Comparison of ENCODE assay signal across 10 cellular contexts in the genomic region with DNA sequence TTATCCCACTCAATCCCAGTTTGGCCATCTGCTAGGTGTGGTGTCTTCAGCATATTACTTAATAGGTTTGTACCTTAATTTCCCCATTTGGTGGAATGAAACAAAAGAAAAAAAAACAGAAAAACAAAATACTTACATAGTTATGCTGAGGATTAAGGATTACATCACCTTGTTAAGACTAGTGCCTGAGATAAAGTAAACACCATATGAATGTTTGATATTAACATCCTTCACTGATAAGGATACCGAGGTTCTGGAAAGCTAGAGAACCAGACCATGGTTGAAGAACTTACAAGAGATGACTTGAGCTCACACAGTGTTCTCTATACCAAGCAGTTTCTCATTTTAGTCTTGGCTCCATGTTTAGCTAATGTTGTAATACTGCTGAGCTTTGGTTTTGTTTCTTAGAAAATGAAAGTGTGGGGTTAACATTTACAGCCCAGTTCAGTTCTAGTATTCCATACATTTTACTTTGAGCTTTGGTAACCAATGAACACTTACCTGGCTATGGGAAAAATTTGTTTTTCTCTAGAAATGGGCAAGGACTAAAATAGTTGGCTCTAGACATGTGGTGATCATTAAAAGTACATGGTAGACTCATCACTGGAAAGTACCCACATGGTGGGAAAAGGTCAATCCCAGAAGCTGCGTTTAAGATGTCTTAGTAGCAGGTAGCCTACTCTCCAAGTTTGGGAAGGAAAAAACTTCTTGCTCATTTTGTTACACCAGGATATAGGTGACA. TPM values are rescaled to one million over a fixed set of nuclear protein-coding genes. Genes with fewer than 3 reads are reported as not detected.
DNase-seq lines count a peak whose midpoint lies in the region; ATAC-seq, FAIRE-seq and TF ChIP-seq lines count a peak whose summit lies in the region.
"Had no signal": no experiment of that assay in that cellular context is flagged by ENCODE, and none has a peak within 500 bp of the region (broad histone marks: within the 10 kb centered on the region; RNA-seq: fewer than 3 reads in every experiment).

No MANE protein-coding gene starts in this region.

- no peaks in the 10 kb centered on the region for H3K9me3 Mint-ChIP-seq in activated CD4-positive, alpha-beta T cell treated with anti-CD3 and anti-CD28 coated beads for 36 hours (ENCODE audit: low read depth)
- H3K9me3 Mint-ChIP-seq in astrocyte (ENCODE audit: unreplicated experiment) = no peaks in the 10 kb centered on the region

- 55 to 66% (median 61%) methylated on average over 2 of the region's 2 CpGs for WGBS in stomach, 5 donors

- no peaks in the 10 kb centered on the region for H3K27me3 Mint-ChIP-seq in activated CD4-positive, alpha-beta T cell treated with anti-CD3 and anti-CD28 coated beads for 36 hours
- no peaks in the 10 kb centered on the region for H3K27me3 Mint-ChIP-seq in astrocyte (ENCODE audit: low read depth, unreplicated experiment)

- no peak overlapping the region for H2AFZ ChIP-seq in astrocyte (ENCODE audit: low read depth, low read length)

- no peak for TF ChIP-seq EP300 in stomach (IDR thresholded peaks at IDR 0.05)

- H3K27ac ChIP-seq in astrocyte (ENCODE audit: low read depth, low read length) = no peak overlapping the region
- peak overlapping the region in 4 of 5 donors; percentile 35 to 72 (median 52) for H3K27ac ChIP-seq in stomach

- H3K27ac Mint-ChIP-seq in activated CD4-positive, alpha-beta T cell treated with anti-CD3 and anti-CD28 coated beads for 36 hours = peak overlapping the region; percentile 24
- peak overlapping the region; percentile 69 for H3K27ac Mint-ChIP-seq in astrocyte (ENCODE audit: unreplicated experiment)

- POLR2A ChIA-PET in activated CD4-positive, alpha-beta T cell treated with anti-CD3 and anti-CD28 coated beads for 36 hours (lab: Charles Lee) = no interaction called here

- no peak for DNase-seq in activated CD4-positive, alpha-beta T cell treated with anti-CD3 and anti-CD28 coated beads for 36 hours
- DNase-seq in activated CD4-positive, alpha-beta T cell treated with anti-CD3 and anti-CD28 coated beads for 4 hours = no peak
- DNase-seq in astrocyte (ENCODE audit: low read depth) (no peak), stomach (no peak), NAMALWA (ENCODE audit: low spot score) (no peak), amniotic stem cell (lab: John Stamatoyannopoulos, UW) (no peak), SKM-1 treated with dmso at 0.1 percent for 144 hours (lab: John Stamatoyannopoulos, UW; ENCODE audit: unreplicated experiment) (no peak)
- DNase-seq: activated CD4-positive, alpha-beta T cell treated with anti-CD3 and anti-CD28 coated beads, Interleukin-2, amount 50 U/mL, for 4 hours; NCI-H2171 had no signal

- peak overlapping the region; percentile 25 for H3K4me2 ChIP-seq in astrocyte (ENCODE audit: low read length)

- no peaks in the 10 kb centered on the region for H4K20me1 ChIP-seq in astrocyte (ENCODE audit: insufficient read depth, low read length)

- no peak for TF ChIP-seq CTCF in astrocyte (IDR thresholded peaks at IDR 0.05; ENCODE audit: insufficient read depth, low read depth, low read length)
- TF ChIP-seq CTCF in stomach (IDR thresholded peaks at IDR 0.05) = no peak

- intact Hi-C loops in activated CD4-positive, alpha-beta T cell treated with anti-CD3 and anti-CD28 coated beads for 36 hours (cut with DNase I, micrococcal nuclease) = no loop called here
- intact Hi-C loops in stomach (cut with DNase I; ENCODE audit: low total_unique reads) = no loop called here

- peak; percentile 13 for FAIRE-seq in astrocyte (lab: Jason Lieb, UNC)

- no peak overlapping the region for H3K4me3 Mint-ChIP-seq in activated CD4-positive, alpha-beta T cell treated with anti-CD3 and anti-CD28 coated beads for 36 hours
- H3K4me3 Mint-ChIP-seq in astrocyte (ENCODE audit: unreplicated experiment) = peak overlapping the region; percentile 2

- H3K9ac ChIP-seq in astrocyte (ENCODE audit: low read length) = no peak overlapping the region

- peaks cover 20% of the 10 kb centered on the region for H3K4me1 ChIP-seq in astrocyte (ENCODE audit: insufficient read depth, low read length)
- peaks cover 13 to 45% (median 32%) of the 10 kb centered on the region in 4 donors for H3K4me1 ChIP-seq in stomach

- no peak for TF ChIP-seq POLR2A in stomach (IDR thresholded peaks at IDR 0.05)

- CTCF ChIA-PET in activated CD4-positive, alpha-beta T cell treated with anti-CD3 and anti-CD28 coated beads for 36 hours (lab: Charles Lee) = interaction anchor here (0.7 kb wide), 1 partner anchor 822 kb away, joined by 3 read pairs; no protein-coding TSS in a partner anchor

- no peaks in the 10 kb centered on the region for H3K79me2 ChIP-seq in astrocyte (ENCODE audit: insufficient read depth, low read length)

- no peak for ATAC-seq in activated CD4-positive, alpha-beta T cell treated with anti-CD3 and anti-CD28 coated beads for 36 hours
- peak; percentile 25 for ATAC-seq in HG03097 (IDR thresholded peaks at IDR 0.05; ENCODE audit: low FRiP score, unreplicated experiment)

- H3K4me1 Mint-ChIP-seq in activated CD4-positive, alpha-beta T cell treated with anti-CD3 and anti-CD28 coated beads for 36 hours = peaks cover 15% of the 10 kb centered on the region
- H3K4me1 Mint-ChIP-seq in astrocyte (ENCODE audit: low read depth, unreplicated experiment) = peaks cover 26% of the 10 kb centered on the region

- H3K4me3 ChIP-seq in astrocyte (ENCODE audit: insufficient read depth, low read depth, low read length) (no peak overlapping the region), stomach (no peak overlapping the region)

- H3K27me3 ChIP-seq in astrocyte (ENCODE audit: insufficient read depth, low read length) (no peaks in the 10 kb centered on the region), stomach (no peaks in the 10 kb centered on the region)

- H3K36me3 ChIP-seq in astrocyte (ENCODE audit: insufficient read depth, low read length) (no peaks in the 10 kb centered on the region), stomach (no peaks in the 10 kb centered on the region)

- H3K9me3 ChIP-seq in astrocyte (ENCODE audit: insufficient read depth, low read depth, low read length) (no peaks in the 10 kb centered on the region), stomach (no peaks in the 10 kb centered on the region)

- no peaks in the 10 kb centered on the region for H3K36me3 Mint-ChIP-seq in activated CD4-positive, alpha-beta T cell treated with anti-CD3 and anti-CD28 coated beads for 36 hours (ENCODE audit: low read depth)
- H3K36me3 Mint-ChIP-seq in astrocyte (ENCODE audit: low read depth, unreplicated experiment) = no peaks in the 10 kb centered on the region

RNA-seq across cellular contexts. Expression of a gene that starts 5.8 kb away (rescaled TPM):
- total RNA-seq in activated CD4-positive, alpha-beta T cell treated with anti-CD3 and anti-CD28 coated beads for 36 hours = 10 to 100 TPM; 31.6 to 32.6 TPM
- total RNA-seq in astrocyte (27.5 and 29.0 TPM in 2 replicates), stomach (100 to 1,000 TPM in 2 of 5 donors, 10 to 100 TPM in 2, 1 to 10 TPM in 1; 8.1 to 254 (median 58.1) TPM)
- polyA plus RNA-seq in stomach = 1 to 10 TPM; 6.2 to 9.5 (median 8.7) TPM
